Comparison of ENCODE assay signal across 30 cellular contexts in genomic region chr1:38613996-38614395, GRCh38.
DNase-seq lines count a peak whose midpoint lies in the region; ATAC-seq lines count a peak whose summit lies in the region.
"Had no signal": no experiment of that assay in that cellular context is flagged by ENCODE, and none has a peak within 500 bp of the region (broad histone marks: within the 10 kb centered on the region; RNA-seq: fewer than 3 reads in every experiment).

No MANE protein-coding gene starts in this region.

- no peaks in the 10 kb centered on the region; a peak in 1 of 22 replicates for H4K20me1 ChIP-seq in BLaER1 treated with 17β-estradiol and CSF1 and Interleukin-3, amounts not matched to agents 10 nM and 100 nM

- intact Hi-C loops in head of caudate nucleus (cut with DNase I): no loop called here

- H3K27ac ChIP-seq in BLaER1 treated with 17β-estradiol and CSF1 and Interleukin-3, amounts not matched to agents 10 nM and 100 nM: no peak overlapping the region
- H3K27ac ChIP-seq in SJCRH30: peak overlapping the region; percentile 34; the same call in 1 of the 2 replicates
- H3K27ac ChIP-seq: hepatocyte, skin epidermis, WERI-Rb-1 had no signal

- H3K27me3 ChIP-seq in BLaER1 treated with 17β-estradiol and CSF1 and Interleukin-3, amounts not matched to agents 10 nM and 100 nM: no peaks in the 10 kb centered on the region
- no peaks in the 10 kb centered on the region for H3K27me3 ChIP-seq in SJCRH30
- H3K27me3 ChIP-seq: BE2C, hepatocyte had no signal

- no peak overlapping the region for H3K9ac ChIP-seq in BLaER1 treated with 17β-estradiol and CSF1 and Interleukin-3, amounts not matched to agents 10 nM and 100 nM

- peak overlapping the region in 7 of 11 experiments; percentile 57 to 79 (median 67); a peak in 9 of 22 replicates for H3K4me2 ChIP-seq in BLaER1 treated with 17β-estradiol and CSF1 and Interleukin-3, amounts not matched to agents 10 nM and 100 nM
- H3K4me2 ChIP-seq: hepatocyte had no signal

- DNase-seq in SJCRH30 (peak; percentile 40 to 47), head of caudate nucleus (peak in 22 of 42 donors; percentile 10 to 58 (median 34)), midbrain (lab: John Stamatoyannopoulos, UW) (peak; percentile 39), NCI-H1436 (lab: John Stamatoyannopoulos, UW) (no peak)
- DNase-seq: activated CD4-positive, alpha-beta T cell treated with anti-CD3 and anti-CD28 coated beads, Interleukin-2, amount 10 ng/mL, durations not matched to agents 24 days and 14 days; activated effector memory CD4-positive, alpha-beta T cell treated with anti-CD3 and anti-CD28 coated beads, Interleukin-2, amount 50 U/mL, for 16 hours; activated naive CD8-positive, alpha-beta T cell treated with anti-CD3 and anti-CD28 coated beads for 36 hours; activated T-cell treated with anti-CD3 and anti-CD28 coated beads, Interleukin-2, amount 50 U/mL, for 1 hour; BE2C; dermis blood vessel endothelial cell; EL; foreskin melanocyte; H7; MM.1S; NCI-H2081; NCI-H226; NCI-H69; T1000; WERI-Rb-1 had no signal

- H3K9me3 ChIP-seq in BLaER1 treated with 17β-estradiol and CSF1 and Interleukin-3, amounts not matched to agents 10 nM and 100 nM (replicated peaks in 1 of 11): peaks cover 0 to 7% (median 0%) of the 10 kb centered on the region in 11 experiments; a peak in 6 of 22 replicates
- H3K9me3 ChIP-seq in SJCRH30 (replicated peaks): 0 out of 2 replicates have a peak, but pooled peaks cover 6% of the 10 kb centered on the region
- H3K9me3 ChIP-seq: BE2C had no signal

- H3K36me3 ChIP-seq in BLaER1 treated with 17β-estradiol and CSF1 and Interleukin-3, amounts not matched to agents 10 nM and 100 nM: no peaks in the 10 kb centered on the region
- H3K36me3 ChIP-seq in SJCRH30: no peaks in the 10 kb centered on the region
- H3K36me3 ChIP-seq: BE2C, WERI-Rb-1 had no signal

- no peak for ATAC-seq in HG03439 (IDR thresholded peaks at IDR 0.05; ENCODE audit: unreplicated experiment)
- no peak for ATAC-seq in GM21529 (IDR thresholded peaks at IDR 0.05; ENCODE audit: unreplicated experiment)
- no peak for ATAC-seq in HG03354 (IDR thresholded peaks at IDR 0.05; ENCODE audit: poor library complexity, severe bottlenecking, unreplicated experiment)
- ATAC-seq: esophagus mucosa; GM12878; HepG2; left lobe of liver; stimulated activated memory B cell treated with anti-CD40 and anti-IgM and Interleukin-4, amounts not matched to agents 10 μg/mL and 1 μg/mL and 100 μg/mL, for 72 hours had no signal

- H3K4me1 ChIP-seq in BLaER1 treated with 17β-estradiol and CSF1 and Interleukin-3, amounts not matched to agents 10 nM and 100 nM: peaks cover 11 to 50% (median 41%) of the 10 kb centered on the region in 10 experiments
- H3K4me1 ChIP-seq in SJCRH30: peaks cover 14% of the 10 kb centered on the region

- H3K4me3 ChIP-seq in BLaER1 treated with 17β-estradiol and CSF1 and Interleukin-3, amounts not matched to agents 10 nM and 100 nM: no peak overlapping the region
- H3K4me3 ChIP-seq in SJCRH30: no peak overlapping the region
- H3K4me3 ChIP-seq: GM12878, hepatocyte, skin epidermis had no signal
